In the genomic region with DNA sequence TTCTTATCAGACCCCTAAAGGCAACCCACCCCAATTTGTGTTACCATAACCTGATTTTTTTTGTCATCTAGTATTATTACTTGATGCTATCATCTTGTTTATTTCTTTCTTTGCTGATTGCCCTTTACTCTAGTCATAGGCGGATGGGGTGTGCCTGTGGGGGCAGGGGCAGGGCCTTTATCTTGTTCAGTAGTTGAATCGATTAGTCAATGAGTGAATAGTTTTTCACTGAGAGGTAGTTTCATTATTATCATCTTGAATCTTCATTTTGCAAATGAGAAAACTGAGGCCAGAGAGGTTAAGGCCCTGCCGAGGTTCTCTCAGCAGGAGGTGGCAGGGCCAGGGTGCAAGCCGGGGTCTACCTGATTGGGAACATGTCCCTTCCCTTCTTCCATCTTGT, we compare ENCODE assay signal across 2 cellular contexts.
TF ChIP-seq lines count a peak whose summit lies in the region.

No MANE protein-coding gene starts in this region.

TF ChIP-seq in GM12878, 131 proteins besides CTCF, POLR2A, EP300 and RAD21:
- TF ChIP-seq HDAC2 (IDR thresholded peaks at IDR 0.05) = no peak

TF ChIP-seq in SK-N-SH treated with all-trans-retinoic acid at 6 μM for 48 hours, 23 proteins besides CTCF, POLR2A, EP300 and RAD21:
- TF ChIP-seq ZC3H10 (CRISPR knock-in tag; IDR thresholded peaks at IDR 0.05) = no peak
- no peak for TF ChIP-seq BACH2 (CRISPR knock-in tag; IDR thresholded peaks at IDR 0.05; ENCODE audit: borderline replicate concordance)
- no peak for TF ChIP-seq ZFP30 (CRISPR knock-in tag; IDR thresholded peaks at IDR 0.05)
- TF ChIP-seq PPARA (CRISPR knock-in tag; IDR thresholded peaks at IDR 0.05; ENCODE audit: borderline replicate concordance) = no peak
- TF ChIP-seq, protein P1, sequence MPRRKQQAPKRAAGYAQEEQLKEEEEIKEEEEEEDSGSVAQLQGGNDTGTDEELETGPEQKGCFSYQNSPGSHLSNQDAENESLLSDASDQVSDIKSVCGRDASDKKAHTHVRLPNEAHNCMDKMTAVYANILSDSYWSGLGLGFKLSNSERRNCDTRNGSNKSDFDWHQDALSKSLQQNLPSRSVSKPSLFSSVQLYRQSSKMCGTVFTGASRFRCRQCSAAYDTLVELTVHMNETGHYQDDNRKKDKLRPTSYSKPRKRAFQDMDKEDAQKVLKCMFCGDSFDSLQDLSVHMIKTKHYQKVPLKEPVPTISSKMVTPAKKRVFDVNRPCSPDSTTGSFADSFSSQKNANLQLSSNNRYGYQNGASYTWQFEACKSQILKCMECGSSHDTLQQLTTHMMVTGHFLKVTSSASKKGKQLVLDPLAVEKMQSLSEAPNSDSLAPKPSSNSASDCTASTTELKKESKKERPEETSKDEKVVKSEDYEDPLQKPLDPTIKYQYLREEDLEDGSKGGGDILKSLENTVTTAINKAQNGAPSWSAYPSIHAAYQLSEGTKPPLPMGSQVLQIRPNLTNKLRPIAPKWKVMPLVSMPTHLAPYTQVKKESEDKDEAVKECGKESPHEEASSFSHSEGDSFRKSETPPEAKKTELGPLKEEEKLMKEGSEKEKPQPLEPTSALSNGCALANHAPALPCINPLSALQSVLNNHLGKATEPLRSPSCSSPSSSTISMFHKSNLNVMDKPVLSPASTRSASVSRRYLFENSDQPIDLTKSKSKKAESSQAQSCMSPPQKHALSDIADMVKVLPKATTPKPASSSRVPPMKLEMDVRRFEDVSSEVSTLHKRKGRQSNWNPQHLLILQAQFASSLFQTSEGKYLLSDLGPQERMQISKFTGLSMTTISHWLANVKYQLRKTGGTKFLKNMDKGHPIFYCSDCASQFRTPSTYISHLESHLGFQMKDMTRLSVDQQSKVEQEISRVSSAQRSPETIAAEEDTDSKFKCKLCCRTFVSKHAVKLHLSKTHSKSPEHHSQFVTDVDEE (CRISPR knock-in tag; IDR thresholded peaks at IDR 0.05) = no peak
- no peak for TF ChIP-seq ZFP3 (CRISPR knock-in tag; IDR thresholded peaks at IDR 0.05)
- no peak for TF ChIP-seq ZNF8 (CRISPR knock-in tag; IDR thresholded peaks at IDR 0.05)
- TF ChIP-seq, protein P2, sequence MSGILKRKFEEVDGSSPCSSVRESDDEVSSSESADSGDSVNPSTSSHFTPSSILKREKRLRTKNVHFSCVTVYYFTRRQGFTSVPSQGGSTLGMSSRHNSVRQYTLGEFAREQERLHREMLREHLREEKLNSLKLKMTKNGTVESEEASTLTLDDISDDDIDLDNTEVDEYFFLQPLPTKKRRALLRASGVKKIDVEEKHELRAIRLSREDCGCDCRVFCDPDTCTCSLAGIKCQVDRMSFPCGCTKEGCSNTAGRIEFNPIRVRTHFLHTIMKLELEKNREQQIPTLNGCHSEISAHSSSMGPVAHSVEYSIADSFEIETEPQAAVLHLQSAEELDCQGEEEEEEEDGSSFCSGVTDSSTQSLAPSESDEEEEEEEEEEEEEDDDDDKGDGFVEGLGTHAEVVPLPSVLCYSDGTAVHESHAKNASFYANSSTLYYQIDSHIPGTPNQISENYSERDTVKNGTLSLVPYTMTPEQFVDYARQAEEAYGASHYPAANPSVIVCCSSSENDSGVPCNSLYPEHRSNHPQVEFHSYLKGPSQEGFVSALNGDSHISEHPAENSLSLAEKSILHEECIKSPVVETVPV (CRISPR knock-in tag; IDR thresholded peaks at IDR 0.05) = no peak
- no peak for TF ChIP-seq SNAI2 (CRISPR knock-in tag; IDR thresholded peaks at IDR 0.05)
- no peak for TF ChIP-seq GLIS3 (CRISPR knock-in tag; IDR thresholded peaks at IDR 0.05)
- no peak for TF ChIP-seq ESRRG (CRISPR knock-in tag; IDR thresholded peaks at IDR 0.05)
- no peak for TF ChIP-seq TOX (CRISPR knock-in tag; IDR thresholded peaks at IDR 0.05; ENCODE audit: borderline replicate concordance)
- no peak for TF ChIP-seq ARNTL (CRISPR knock-in tag; IDR thresholded peaks at IDR 0.05; ENCODE audit: borderline replicate concordance, low read depth)
- no peak for TF ChIP-seq ZNF70 (CRISPR knock-in tag; IDR thresholded peaks at IDR 0.05)
- TF ChIP-seq RARB (CRISPR knock-in tag; IDR thresholded peaks at IDR 0.05) = no peak
- no peak for TF ChIP-seq ZNF565 (CRISPR knock-in tag; conservative IDR thresholded peaks at IDR 0.05; ENCODE audit: low read depth)
